23 cellular contexts compared by ENCODE assay signal in genomic region chr9:1052908-1053590, GRCh38. TPM values are rescaled to one million over a fixed set of nuclear protein-coding genes. Genes with fewer than 3 reads are reported as not detected.
DNase-seq lines count a peak whose midpoint lies in the region; ATAC-seq and TF ChIP-seq lines count a peak whose summit lies in the region.
"Had no signal": no experiment of that assay in that cellular context is flagged by ENCODE, and none has a peak within 500 bp of the region (broad histone marks: within the 10 kb centered on the region; RNA-seq: fewer than 3 reads in every experiment).

No MANE protein-coding gene starts in this region.

- H3K4me3 ChIP-seq in GM23338 (peak overlapping the region; percentile 56), iPS-18a (ENCODE audit: low read length) (peak overlapping the region; percentile 45), parathyroid adenoma (ENCODE audit: low read depth, low read length) (peak overlapping the region; percentile 67)
- H3K4me3 ChIP-seq: MG63 had no signal

- CTCF ChIA-PET in WTC11 (lab: Charles Lee) = interaction anchor here (1.1 to 1.7 kb wide), 2 partner anchors 8 to 348 kb away, joined by 3 to 8 read pairs; no protein-coding TSS in a partner anchor

- no peaks in the 10 kb centered on the region for H3K9me3 ChIP-seq in iPS-18a (ENCODE audit: control insufficient read depth, low read depth, low read length)
- no peaks in the 10 kb centered on the region for H3K9me3 ChIP-seq in parathyroid adenoma (ENCODE audit: control insufficient read depth, low read length)
- H3K9me3 ChIP-seq: MG63, neutrophil, tibial nerve had no signal

- H3K79me2 ChIP-seq in GM23338 (replicated peaks; ENCODE audit: insufficient read depth) (no peaks in the 10 kb centered on the region), parathyroid adenoma (peaks cover 12% of the 10 kb centered on the region)

- H4K20me1 ChIP-seq in GM23338 (replicated peaks; ENCODE audit: insufficient read depth) = peaks cover 28% of the 10 kb centered on the region

- TF ChIP-seq CTCF in GM23338 (conservative IDR thresholded peaks at IDR 0.05; ENCODE audit: low read depth in 2 of 2) = no peak
- no peak for TF ChIP-seq CTCF in WTC11 (IDR thresholded peaks at IDR 0.05)
- no peak for TF ChIP-seq CTCF in parathyroid adenoma (IDR thresholded peaks at IDR 0.05)

- peak overlapping the region; percentile 68 for H3K4me3 Mint-ChIP-seq in GM23338
- H3K4me3 Mint-ChIP-seq in WTC11 = peak overlapping the region; percentile 67

- H3K36me3 ChIP-seq in GM23338 (ENCODE audit: insufficient read depth) = no peaks in the 10 kb centered on the region
- no peaks in the 10 kb centered on the region for H3K36me3 ChIP-seq in iPS-18a (ENCODE audit: control insufficient read depth, low read depth, low read length)
- no peaks in the 10 kb centered on the region for H3K36me3 ChIP-seq in parathyroid adenoma (ENCODE audit: control insufficient read depth, insufficient read depth, low read length)
- H3K36me3 ChIP-seq: MG63, neutrophil, tibial nerve had no signal

- peaks cover 10% of the 10 kb centered on the region; the same call in 2 of the 3 replicates for H3K9me3 Mint-ChIP-seq in GM23338
- no peaks in the 10 kb centered on the region for H3K9me3 Mint-ChIP-seq in WTC11

- H3K4me2 ChIP-seq in GM23338 = peak overlapping the region; percentile 93
- H3K4me2 ChIP-seq in parathyroid adenoma (ENCODE audit: low read length) = peak overlapping the region; percentile 67

- POLR2A ChIA-PET in WTC11 (lab: Charles Lee) = no interaction called here

- H3K27ac ChIP-seq in GM23338 (ENCODE audit: low read depth) = no peak overlapping the region
- no peak overlapping the region for H3K27ac ChIP-seq in iPS-18a (ENCODE audit: low read length)
- H3K27ac ChIP-seq in parathyroid adenoma = peak overlapping the region; percentile 96
- H3K27ac ChIP-seq: neutrophil, RWPE1, tibial nerve had no signal

- peaks cover 9% of the 10 kb centered on the region; the same call in 1 of the 2 replicates for H3F3A ChIP-seq in GM23338 (replicated peaks; ENCODE audit: low read depth)

- H3K9ac ChIP-seq in iPS-18a (ENCODE audit: low read length) (no peak overlapping the region), parathyroid adenoma (peak overlapping the region; percentile 49)

- H3K4me1 Mint-ChIP-seq in GM23338 (peaks cover 41% of the 10 kb centered on the region), WTC11 (peaks cover 39% of the 10 kb centered on the region)

- intact Hi-C loops in posterior cingulate gyrus (cut with DNase I) = no loop called here

- H3K27me3 ChIP-seq in GM23338 (ENCODE audit: insufficient read depth) (peaks cover 98% of the 10 kb centered on the region), iPS-18a (ENCODE audit: control insufficient read depth, insufficient read depth, low read length) (peaks cover 100% of the 10 kb centered on the region), parathyroid adenoma (ENCODE audit: control insufficient read depth, insufficient read depth, low read length) (no peaks in the 10 kb centered on the region)
- H3K27me3 ChIP-seq: MG63 had no signal

- H3K9me2 ChIP-seq in GM23338 (ENCODE audit: insufficient read depth) = no peaks in the 10 kb centered on the region

- H3K27ac Mint-ChIP-seq in GM23338 (no peak overlapping the region), WTC11 (no peak overlapping the region)

- no peaks in the 10 kb centered on the region; the same call in 2 of the 3 replicates for H3K36me3 Mint-ChIP-seq in GM23338 (ENCODE audit: low read depth)
- H3K36me3 Mint-ChIP-seq in WTC11 = no peaks in the 10 kb centered on the region

- H2AFZ ChIP-seq in GM23338 (peak overlapping the region; percentile 86; the same call in 1 of the 2 replicates), parathyroid adenoma (no peak overlapping the region)

- H3K27me3 Mint-ChIP-seq in GM23338 (ENCODE audit: insufficient read depth, low read depth, poor library complexity) (peaks cover 85% of the 10 kb centered on the region), WTC11 (ENCODE audit: low read depth) (peaks cover 95% of the 10 kb centered on the region)

- ATAC-seq in GM23338 (no peak), WTC11 (no peak), GM19467 (IDR thresholded peaks at IDR 0.05; ENCODE audit: unreplicated experiment) (no peak), HG02623 (IDR thresholded peaks at IDR 0.05; ENCODE audit: unreplicated experiment) (no peak)
- ATAC-seq: esophagus mucosa had no signal

- DNase-seq in GM23338 (ENCODE audit: low spot score) (no peak), WTC11 (ENCODE audit: low spot score) (no peak), NCI-H1694 (lab: John Stamatoyannopoulos, UW) (no peak), posterior cingulate gyrus (no peak)
- DNase-seq: activated CD4-positive, alpha-beta T cell treated with anti-CD3 and anti-CD28 coated beads, Interleukin-2, amount 50 U/mL, for 1 hour; activated T-cell treated with anti-CD3 and anti-CD28 coated beads, Interleukin-2, amount 50 U/mL, for 48 hours; AML-193; COR-L47; MG63; NCI-H187; NCI-H345; NK-92 treated with Interleukin-12 subunit alpha and Interleukin-12 subunit beta, amount 100 ng/mL, for 24 hours; stimulated activated CD4-positive, alpha-beta T cell treated with anti-CD3 and anti-CD28 coated beads, Interleukin-2, amount 100 ng/mL, for 48 hours had no signal

- H3K4me1 ChIP-seq in GM23338 (ENCODE audit: insufficient read depth) = peaks cover 28% of the 10 kb centered on the region
- peaks cover 9% of the 10 kb centered on the region for H3K4me1 ChIP-seq in iPS-18a (ENCODE audit: control insufficient read depth, low read depth, low read length)
- no peaks in the 10 kb centered on the region for H3K4me1 ChIP-seq in parathyroid adenoma

TF ChIP-seq in GM23338, 12 proteins besides CTCF, POLR2A, EP300 and RAD21:
- TF ChIP-seq EZH2phosphoT487 (IDR thresholded peaks at IDR 0.05; ENCODE audit: unreplicated experiment) = peak; percentile 77
- TF ChIP-seq NANOG (IDR thresholded peaks at IDR 0.05; ENCODE audit: borderline replicate concordance) = no peak
- TF ChIP-seq EZH2 (IDR thresholded peaks at IDR 0.05; ENCODE audit: low read depth, unreplicated experiment) = peak; percentile 80
- TF ChIP-seq REST (IDR thresholded peaks at IDR 0.05; ENCODE audit: unreplicated experiment) = no peak
- no peak for TF ChIP-seq ZNF114 (CRISPR knock-in tag; IDR thresholded peaks at IDR 0.05)

TF ChIP-seq in WTC11, 78 proteins besides CTCF, POLR2A, EP300 and RAD21 (continues in another document):
- TF ChIP-seq USF1 (CRISPR knock-in tag; IDR thresholded peaks at IDR 0.05) (no peak), NR2C2 (CRISPR knock-in tag; IDR thresholded peaks at IDR 0.05) (no peak), KAT7 (CRISPR knock-in tag; IDR thresholded peaks at IDR 0.05; ENCODE audit: borderline replicate concordance) (no peak), GABPB1 (CRISPR knock-in tag; IDR thresholded peaks at IDR 0.05) (no peak), ATF1 (CRISPR knock-in tag; IDR thresholded peaks at IDR 0.05) (no peak), ZNF532 (CRISPR knock-in tag; IDR thresholded peaks at IDR 0.05; ENCODE audit: borderline replicate concordance) (no peak)
- TF ChIP-seq, protein P1, sequence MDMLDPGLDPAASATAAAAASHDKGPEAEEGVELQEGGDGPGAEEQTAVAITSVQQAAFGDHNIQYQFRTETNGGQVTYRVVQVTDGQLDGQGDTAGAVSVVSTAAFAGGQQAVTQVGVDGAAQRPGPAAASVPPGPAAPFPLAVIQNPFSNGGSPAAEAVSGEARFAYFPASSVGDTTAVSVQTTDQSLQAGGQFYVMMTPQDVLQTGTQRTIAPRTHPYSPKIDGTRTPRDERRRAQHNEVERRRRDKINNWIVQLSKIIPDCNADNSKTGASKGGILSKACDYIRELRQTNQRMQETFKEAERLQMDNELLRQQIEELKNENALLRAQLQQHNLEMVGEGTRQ (CRISPR knock-in tag; IDR thresholded peaks at IDR 0.05) = no peak

RNA-seq across cellular contexts. Expression of gene DMRT2, which starts 2.9 kb away (rescaled TPM):
- total RNA-seq in GM23338 (2014; rRNA removed; shearing (Covaris generic)) = not detected in 2 replicates
- polyA plus RNA-seq in GM23338 (2016; fragmentation: Nextera tagmentation; extraction: Ambion mirVana) = not detected in 2 replicates
- total RNA-seq in WTC11 (2021) = not detected in 3 replicates
- total RNA-seq: glomerular endothelial cell, lung microvascular endothelial cell had no signal
